Comparison of ENCODE assay signal across 1 cellular context in the genomic region with DNA sequence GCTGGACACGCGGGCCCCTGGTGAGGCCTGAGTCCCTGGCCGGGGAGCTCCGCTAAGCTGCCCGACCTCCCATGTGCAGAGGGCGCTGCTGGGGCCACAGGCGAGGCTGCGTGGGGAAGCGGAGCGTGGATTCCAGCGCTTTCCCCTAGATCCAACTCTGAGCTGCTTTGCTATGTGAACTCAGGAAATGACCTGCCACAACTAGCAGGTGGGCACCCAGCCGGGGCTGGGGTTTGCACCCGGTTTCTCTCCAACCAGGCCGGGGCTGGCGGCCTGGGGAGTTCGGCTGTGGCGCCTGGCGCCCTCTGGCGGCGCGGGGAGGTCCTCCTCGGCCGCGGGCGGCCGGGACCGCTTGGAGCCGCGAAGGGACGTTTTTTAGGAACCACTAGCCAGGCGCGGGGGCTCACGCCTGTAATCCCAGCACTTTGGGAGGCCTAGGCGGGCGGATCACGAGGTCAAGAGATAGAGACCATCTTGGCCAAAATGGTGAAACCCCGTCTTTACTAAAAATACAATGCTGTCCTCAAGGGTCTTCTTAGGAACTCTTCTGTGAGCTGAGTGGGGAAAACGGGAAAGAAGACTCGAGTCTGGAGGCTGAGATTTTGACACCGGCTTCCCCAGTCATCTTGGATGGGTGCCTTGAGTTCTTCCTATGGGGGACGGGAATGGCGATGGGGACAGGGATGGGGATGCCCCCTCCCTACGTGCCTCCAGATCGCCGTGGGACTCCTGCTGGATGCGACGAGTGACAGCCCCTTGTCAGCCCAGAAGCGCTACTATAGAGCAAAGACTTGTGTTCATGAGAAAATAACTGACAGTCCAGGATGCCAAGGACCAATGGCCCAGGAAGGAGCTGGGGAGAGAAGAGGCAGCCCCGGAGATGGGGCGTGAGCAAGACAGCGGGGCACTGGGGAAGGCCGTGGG.
TF ChIP-seq lines count a peak whose summit lies in the region.

No MANE protein-coding gene starts in this region.

TF ChIP-seq in HepG2, 621 proteins besides CTCF, POLR2A, EP300 and RAD21 (continued from another document and continues in another):
- TF ChIP-seq, protein P1, sequence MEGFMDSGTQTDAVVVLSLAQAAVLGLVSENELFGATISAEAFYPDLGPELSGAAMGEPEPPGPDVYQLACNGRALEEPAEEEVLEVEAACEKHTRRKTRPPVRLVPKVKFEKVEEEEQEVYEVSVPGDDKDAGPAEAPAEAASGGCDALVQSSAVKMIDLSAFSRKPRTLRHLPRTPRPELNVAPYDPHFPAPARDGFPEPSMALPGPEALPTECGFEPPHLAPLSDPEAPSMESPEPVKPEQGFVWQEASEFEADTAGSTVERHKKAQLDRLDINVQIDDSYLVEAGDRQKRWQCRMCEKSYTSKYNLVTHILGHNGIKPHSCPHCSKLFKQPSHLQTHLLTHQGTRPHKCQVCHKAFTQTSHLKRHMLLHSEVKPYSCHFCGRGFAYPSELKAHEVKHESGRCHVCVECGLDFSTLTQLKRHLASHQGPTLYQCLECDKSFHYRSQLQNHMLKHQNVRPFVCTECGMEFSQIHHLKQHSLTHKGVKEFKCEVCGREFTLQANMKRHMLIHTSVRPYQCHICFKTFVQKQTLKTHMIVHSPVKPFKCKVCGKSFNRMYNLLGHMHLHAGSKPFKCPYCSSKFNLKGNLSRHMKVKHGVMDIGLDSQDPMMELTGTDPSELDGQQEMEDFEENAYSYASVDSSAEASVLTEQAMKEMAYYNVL (CRISPR knock-in tag; IDR thresholded peaks at IDR 0.05; ENCODE audit: borderline replicate concordance) = peak; percentile 60; the same call in 1 of the 2 replicates
- TF ChIP-seq PPARG (CRISPR knock-in tag; conservative IDR thresholded peaks at IDR 0.05) (no peak), THAP11 (CRISPR knock-in tag; IDR thresholded peaks at IDR 0.05) (no peak), ZBTB38 (CRISPR knock-in tag; IDR thresholded peaks at IDR 0.05) (0 out of 2 replicates have a peak, but pooled peaks have one; percentile 68), ZNF878 (CRISPR knock-in tag; IDR thresholded peaks at IDR 0.05) (no peak), BORCS8-MEF2B (CRISPR knock-in tag; IDR thresholded peaks at IDR 0.05) (no peak), ZNF234 (CRISPR knock-in tag; conservative IDR thresholded peaks at IDR 0.05) (no peak), IRX3 (CRISPR knock-in tag; IDR thresholded peaks at IDR 0.05; ENCODE audit: borderline replicate concordance, low read depth) (no peak), HNRNPL (IDR thresholded peaks at IDR 0.05; ENCODE audit: low read depth, low read length) (0 out of 2 replicates have a peak, but pooled peaks have one; percentile 37), ZNF660 (CRISPR knock-in tag; IDR thresholded peaks at IDR 0.05; ENCODE audit: borderline replicate concordance, low read depth) (no peak), ZNF350 (CRISPR knock-in tag; IDR thresholded peaks at IDR 0.05; ENCODE audit: borderline replicate concordance, low read depth) (no peak), XRCC5 (optimal IDR thresholded peaks at IDR 0.05; ENCODE audit: low read length) (peak; percentile 55), ZNF136 (CRISPR knock-in tag; IDR thresholded peaks at IDR 0.05; ENCODE audit: low read depth) (no peak), MED8 (CRISPR knock-in tag; IDR thresholded peaks at IDR 0.05; ENCODE audit: insufficient replicate concordance) (peak; percentile 43), SNAI1 (CRISPR knock-in tag; IDR thresholded peaks at IDR 0.05; ENCODE audit: borderline replicate concordance) (0 out of 2 replicates have a peak, but pooled peaks have one; percentile 42), ZNF839 (CRISPR knock-in tag; IDR thresholded peaks at IDR 0.05; ENCODE audit: borderline replicate concordance) (no peak), SMARCE1 (IDR thresholded peaks at IDR 0.05; ENCODE audit: borderline replicate concordance) (no peak), KDM5B (CRISPR knock-in tag; IDR thresholded peaks at IDR 0.05; ENCODE audit: borderline replicate concordance) (peak; percentile 69; the same call in 1 of the 2 replicates), ZC3H4 (CRISPR knock-in tag; IDR thresholded peaks at IDR 0.05; ENCODE audit: borderline replicate concordance) (no peak), RBFOX2 (IDR thresholded peaks at IDR 0.05; ENCODE audit: low read depth, low read length) (no peak), ATAD3A (CRISPR knock-in tag; IDR thresholded peaks at IDR 0.05) (no peak), CREM (IDR thresholded peaks at IDR 0.05) (no peak), CREM (CRISPR knock-in tag; IDR thresholded peaks at IDR 0.05) (no peak), NFKB2 (CRISPR knock-in tag; IDR thresholded peaks at IDR 0.05; ENCODE audit: borderline replicate concordance) (peak; percentile 70; the same call in 1 of the 2 replicates), NAIF1 (CRISPR knock-in tag; IDR thresholded peaks at IDR 0.05; ENCODE audit: borderline replicate concordance) (no peak), JDP2 (CRISPR knock-in tag; IDR thresholded peaks at IDR 0.05; ENCODE audit: borderline replicate concordance) (no peak), ZNF629 (CRISPR knock-in tag; conservative IDR thresholded peaks at IDR 0.05) (no peak), HIVEP1 (CRISPR knock-in tag; IDR thresholded peaks at IDR 0.05) (peak; percentile 43; the same call in 1 of the 2 replicates), TBP (CRISPR knock-in tag; IDR thresholded peaks at IDR 0.05) (no peak), RXRB (CRISPR knock-in tag; IDR thresholded peaks at IDR 0.05; ENCODE audit: borderline replicate concordance) (no peak), SALL1 (CRISPR knock-in tag; IDR thresholded peaks at IDR 0.05) (peak; percentile 54; the same call in 1 of the 2 replicates), ZNF33A (CRISPR knock-in tag; IDR thresholded peaks at IDR 0.05; ENCODE audit: borderline replicate concordance) (no peak)
- TF ChIP-seq, protein P2, sequence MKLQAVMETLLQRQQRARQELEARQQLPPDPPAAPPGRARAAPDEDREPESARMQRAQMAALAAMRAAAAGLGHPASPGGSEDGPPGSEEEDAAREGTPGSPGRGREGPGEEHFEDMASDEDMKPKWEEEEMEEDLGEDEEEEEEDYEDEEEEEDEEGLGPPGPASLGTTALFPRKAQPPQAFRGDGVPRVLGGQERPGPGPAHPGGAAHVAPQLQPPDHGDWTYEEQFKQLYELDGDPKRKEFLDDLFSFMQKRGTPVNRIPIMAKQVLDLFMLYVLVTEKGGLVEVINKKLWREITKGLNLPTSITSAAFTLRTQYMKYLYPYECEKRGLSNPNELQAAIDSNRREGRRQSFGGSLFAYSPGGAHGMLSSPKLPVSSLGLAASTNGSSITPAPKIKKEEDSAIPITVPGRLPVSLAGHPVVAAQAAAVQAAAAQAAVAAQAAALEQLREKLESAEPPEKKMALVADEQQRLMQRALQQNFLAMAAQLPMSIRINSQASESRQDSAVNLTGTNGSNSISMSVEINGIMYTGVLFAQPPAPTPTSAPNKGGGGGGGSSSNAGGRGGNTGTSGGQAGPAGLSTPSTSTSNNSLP (IDR thresholded peaks at IDR 0.05; ENCODE audit: low read depth, low read length) = no peak
- TF ChIP-seq, protein P3, sequence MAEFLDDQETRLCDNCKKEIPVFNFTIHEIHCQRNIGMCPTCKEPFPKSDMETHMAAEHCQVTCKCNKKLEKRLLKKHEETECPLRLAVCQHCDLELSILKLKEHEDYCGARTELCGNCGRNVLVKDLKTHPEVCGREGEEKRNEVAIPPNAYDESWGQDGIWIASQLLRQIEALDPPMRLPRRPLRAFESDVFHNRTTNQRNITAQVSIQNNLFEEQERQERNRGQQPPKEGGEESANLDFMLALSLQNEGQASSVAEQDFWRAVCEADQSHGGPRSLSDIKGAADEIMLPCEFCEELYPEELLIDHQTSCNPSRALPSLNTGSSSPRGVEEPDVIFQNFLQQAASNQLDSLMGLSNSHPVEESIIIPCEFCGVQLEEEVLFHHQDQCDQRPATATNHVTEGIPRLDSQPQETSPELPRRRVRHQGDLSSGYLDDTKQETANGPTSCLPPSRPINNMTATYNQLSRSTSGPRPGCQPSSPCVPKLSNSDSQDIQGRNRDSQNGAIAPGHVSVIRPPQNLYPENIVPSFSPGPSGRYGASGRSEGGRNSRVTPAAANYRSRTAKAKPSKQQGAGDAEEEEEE (CRISPR knock-in tag; IDR thresholded peaks at IDR 0.05; ENCODE audit: borderline replicate concordance) = no peak
- TF ChIP-seq, protein P4, sequence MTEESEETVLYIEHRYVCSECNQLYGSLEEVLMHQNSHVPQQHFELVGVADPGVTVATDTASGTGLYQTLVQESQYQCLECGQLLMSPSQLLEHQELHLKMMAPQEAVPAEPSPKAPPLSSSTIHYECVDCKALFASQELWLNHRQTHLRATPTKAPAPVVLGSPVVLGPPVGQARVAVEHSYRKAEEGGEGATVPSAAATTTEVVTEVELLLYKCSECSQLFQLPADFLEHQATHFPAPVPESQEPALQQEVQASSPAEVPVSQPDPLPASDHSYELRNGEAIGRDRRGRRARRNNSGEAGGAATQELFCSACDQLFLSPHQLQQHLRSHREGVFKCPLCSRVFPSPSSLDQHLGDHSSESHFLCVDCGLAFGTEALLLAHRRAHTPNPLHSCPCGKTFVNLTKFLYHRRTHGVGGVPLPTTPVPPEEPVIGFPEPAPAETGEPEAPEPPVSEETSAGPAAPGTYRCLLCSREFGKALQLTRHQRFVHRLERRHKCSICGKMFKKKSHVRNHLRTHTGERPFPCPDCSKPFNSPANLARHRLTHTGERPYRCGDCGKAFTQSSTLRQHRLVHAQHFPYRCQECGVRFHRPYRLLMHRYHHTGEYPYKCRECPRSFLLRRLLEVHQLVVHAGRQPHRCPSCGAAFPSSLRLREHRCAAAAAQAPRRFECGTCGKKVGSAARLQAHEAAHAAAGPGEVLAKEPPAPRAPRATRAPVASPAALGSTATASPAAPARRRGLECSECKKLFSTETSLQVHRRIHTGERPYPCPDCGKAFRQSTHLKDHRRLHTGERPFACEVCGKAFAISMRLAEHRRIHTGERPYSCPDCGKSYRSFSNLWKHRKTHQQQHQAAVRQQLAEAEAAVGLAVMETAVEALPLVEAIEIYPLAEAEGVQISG (CRISPR knock-in tag; IDR thresholded peaks at IDR 0.05) = peak; percentile 87
- TF ChIP-seq, protein P5, sequence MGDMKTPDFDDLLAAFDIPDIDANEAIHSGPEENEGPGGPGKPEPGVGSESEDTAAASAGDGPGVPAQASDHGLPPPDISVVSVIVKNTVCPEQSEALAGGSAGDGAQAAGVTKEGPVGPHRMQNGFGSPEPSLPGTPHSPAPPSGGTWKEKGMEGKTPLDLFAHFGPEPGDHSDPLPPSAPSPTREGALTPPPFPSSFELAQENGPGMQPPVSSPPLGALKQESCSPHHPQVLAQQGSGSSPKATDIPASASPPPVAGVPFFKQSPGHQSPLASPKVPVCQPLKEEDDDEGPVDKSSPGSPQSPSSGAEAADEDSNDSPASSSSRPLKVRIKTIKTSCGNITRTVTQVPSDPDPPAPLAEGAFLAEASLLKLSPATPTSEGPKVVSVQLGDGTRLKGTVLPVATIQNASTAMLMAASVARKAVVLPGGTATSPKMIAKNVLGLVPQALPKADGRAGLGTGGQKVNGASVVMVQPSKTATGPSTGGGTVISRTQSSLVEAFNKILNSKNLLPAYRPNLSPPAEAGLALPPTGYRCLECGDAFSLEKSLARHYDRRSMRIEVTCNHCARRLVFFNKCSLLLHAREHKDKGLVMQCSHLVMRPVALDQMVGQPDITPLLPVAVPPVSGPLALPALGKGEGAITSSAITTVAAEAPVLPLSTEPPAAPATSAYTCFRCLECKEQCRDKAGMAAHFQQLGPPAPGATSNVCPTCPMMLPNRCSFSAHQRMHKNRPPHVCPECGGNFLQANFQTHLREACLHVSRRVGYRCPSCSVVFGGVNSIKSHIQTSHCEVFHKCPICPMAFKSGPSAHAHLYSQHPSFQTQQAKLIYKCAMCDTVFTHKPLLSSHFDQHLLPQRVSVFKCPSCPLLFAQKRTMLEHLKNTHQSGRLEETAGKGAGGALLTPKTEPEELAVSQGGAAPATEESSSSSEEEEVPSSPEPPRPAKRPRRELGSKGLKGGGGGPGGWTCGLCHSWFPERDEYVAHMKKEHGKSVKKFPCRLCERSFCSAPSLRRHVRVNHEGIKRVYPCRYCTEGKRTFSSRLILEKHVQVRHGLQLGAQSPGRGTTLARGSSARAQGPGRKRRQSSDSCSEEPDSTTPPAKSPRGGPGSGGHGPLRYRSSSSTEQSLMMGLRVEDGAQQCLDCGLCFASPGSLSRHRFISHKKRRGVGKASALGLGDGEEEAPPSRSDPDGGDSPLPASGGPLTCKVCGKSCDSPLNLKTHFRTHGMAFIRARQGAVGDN (CRISPR knock-in tag; IDR thresholded peaks at IDR 0.05) = peak; percentile 87
- TF ChIP-seq, protein P6, sequence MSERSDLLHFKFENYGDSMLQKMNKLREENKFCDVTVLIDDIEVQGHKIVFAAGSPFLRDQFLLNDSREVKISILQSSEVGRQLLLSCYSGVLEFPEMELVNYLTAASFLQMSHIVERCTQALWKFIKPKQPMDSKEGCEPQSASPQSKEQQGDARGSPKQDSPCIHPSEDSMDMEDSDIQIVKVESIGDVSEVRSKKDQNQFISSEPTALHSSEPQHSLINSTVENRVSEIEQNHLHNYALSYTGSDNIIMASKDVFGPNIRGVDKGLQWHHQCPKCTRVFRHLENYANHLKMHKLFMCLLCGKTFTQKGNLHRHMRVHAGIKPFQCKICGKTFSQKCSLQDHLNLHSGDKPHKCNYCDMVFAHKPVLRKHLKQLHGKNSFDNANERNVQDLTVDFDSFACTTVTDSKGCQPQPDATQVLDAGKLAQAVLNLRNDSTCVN (CRISPR knock-in tag; IDR thresholded peaks at IDR 0.05; ENCODE audit: borderline replicate concordance) = 0 out of 2 replicates have a peak, but pooled peaks have one; percentile 1
- TF ChIP-seq, protein P7, sequence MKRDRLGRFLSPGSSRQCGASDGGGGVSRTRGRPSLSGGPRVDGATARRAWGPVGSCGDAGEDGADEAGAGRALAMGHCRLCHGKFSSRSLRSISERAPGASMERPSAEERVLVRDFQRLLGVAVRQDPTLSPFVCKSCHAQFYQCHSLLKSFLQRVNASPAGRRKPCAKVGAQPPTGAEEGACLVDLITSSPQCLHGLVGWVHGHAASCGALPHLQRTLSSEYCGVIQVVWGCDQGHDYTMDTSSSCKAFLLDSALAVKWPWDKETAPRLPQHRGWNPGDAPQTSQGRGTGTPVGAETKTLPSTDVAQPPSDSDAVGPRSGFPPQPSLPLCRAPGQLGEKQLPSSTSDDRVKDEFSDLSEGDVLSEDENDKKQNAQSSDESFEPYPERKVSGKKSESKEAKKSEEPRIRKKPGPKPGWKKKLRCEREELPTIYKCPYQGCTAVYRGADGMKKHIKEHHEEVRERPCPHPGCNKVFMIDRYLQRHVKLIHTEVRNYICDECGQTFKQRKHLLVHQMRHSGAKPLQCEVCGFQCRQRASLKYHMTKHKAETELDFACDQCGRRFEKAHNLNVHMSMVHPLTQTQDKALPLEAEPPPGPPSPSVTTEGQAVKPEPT (CRISPR knock-in tag; IDR thresholded peaks at IDR 0.05; ENCODE audit: low read depth) = no peak
- TF ChIP-seq, protein P8, sequence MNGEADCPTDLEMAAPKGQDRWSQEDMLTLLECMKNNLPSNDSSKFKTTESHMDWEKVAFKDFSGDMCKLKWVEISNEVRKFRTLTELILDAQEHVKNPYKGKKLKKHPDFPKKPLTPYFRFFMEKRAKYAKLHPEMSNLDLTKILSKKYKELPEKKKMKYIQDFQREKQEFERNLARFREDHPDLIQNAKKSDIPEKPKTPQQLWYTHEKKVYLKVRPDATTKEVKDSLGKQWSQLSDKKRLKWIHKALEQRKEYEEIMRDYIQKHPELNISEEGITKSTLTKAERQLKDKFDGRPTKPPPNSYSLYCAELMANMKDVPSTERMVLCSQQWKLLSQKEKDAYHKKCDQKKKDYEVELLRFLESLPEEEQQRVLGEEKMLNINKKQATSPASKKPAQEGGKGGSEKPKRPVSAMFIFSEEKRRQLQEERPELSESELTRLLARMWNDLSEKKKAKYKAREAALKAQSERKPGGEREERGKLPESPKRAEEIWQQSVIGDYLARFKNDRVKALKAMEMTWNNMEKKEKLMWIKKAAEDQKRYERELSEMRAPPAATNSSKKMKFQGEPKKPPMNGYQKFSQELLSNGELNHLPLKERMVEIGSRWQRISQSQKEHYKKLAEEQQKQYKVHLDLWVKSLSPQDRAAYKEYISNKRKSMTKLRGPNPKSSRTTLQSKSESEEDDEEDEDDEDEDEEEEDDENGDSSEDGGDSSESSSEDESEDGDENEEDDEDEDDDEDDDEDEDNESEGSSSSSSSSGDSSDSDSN (CRISPR knock-in tag; IDR thresholded peaks at IDR 0.05) = peak; percentile 37; the same call in 1 of the 2 replicates
